ENCODE assay signal across 10 cellular contexts in the genomic region with DNA sequence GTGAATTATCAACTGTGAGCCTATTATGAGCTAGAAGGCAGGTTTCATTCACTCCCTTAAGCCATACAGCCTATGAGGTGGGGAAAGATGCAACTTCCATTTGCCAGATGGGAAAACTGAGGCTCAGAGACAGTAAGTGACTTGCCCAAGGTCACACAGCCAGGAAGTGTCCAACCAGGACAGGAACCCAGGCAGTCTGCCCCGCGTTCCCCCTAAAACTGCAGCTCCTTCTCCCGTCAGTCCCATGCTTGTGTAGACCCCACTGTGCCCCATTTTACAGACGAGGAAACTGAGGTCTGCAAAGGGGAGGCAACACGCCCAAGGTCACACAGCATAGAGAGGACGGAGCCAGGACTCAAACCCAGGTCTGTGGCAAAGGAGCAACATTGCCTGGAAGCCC. TPM values are rescaled to one million over a fixed set of nuclear protein-coding genes. Genes with fewer than 3 reads are reported as not detected.
DNase-seq lines count a peak whose midpoint lies in the region; TF ChIP-seq lines count a peak whose summit lies in the region.
"Had no signal": no experiment of that assay in that cellular context is flagged by ENCODE, and none has a peak within 500 bp of the region (broad histone marks: within the 10 kb centered on the region; RNA-seq: fewer than 3 reads in every experiment).

No MANE protein-coding gene starts in this region.

- no peaks in the 10 kb centered on the region for H3K27me3 ChIP-seq in rectal smooth muscle tissue (ENCODE audit: control insufficient read depth, insufficient read depth, low read length)

- no peaks in the 10 kb centered on the region for H3K9me3 Mint-ChIP-seq in activated naive CD4-positive, alpha-beta T cell treated with anti-CD3 and anti-CD28 coated beads for 36 hours
- H3K9me3 Mint-ChIP-seq: activated naive CD8-positive, alpha-beta T cell treated with anti-CD3 and anti-CD28 coated beads, Interleukin-2, amount 10 ng/mL, durations not matched to agents 7 days and 5 days had no signal

- no peak overlapping the region for H3K4me3 Mint-ChIP-seq in activated naive CD4-positive, alpha-beta T cell treated with anti-CD3 and anti-CD28 coated beads for 36 hours
- H3K4me3 Mint-ChIP-seq: activated naive CD8-positive, alpha-beta T cell treated with anti-CD3 and anti-CD28 coated beads, Interleukin-2, amount 10 ng/mL, durations not matched to agents 7 days and 5 days had no signal

- DNase-seq in AG10803 (ENCODE audit: low read depth) (no peak), fibroblast of villous mesenchyme (ENCODE audit: low read depth) (no peak), GF-D8 (lab: John Stamatoyannopoulos, UW) (no peak), amniotic stem cell (lab: John Stamatoyannopoulos, UW) (no peak)
- DNase-seq in NK-92 treated with Interleukin-12 subunit alpha and Interleukin-12 subunit beta, amount 100 ng/mL, for 24 hours (lab: John Stamatoyannopoulos, UW): no peak
- DNase-seq in activated naive CD4-positive, alpha-beta T cell treated with anti-CD3 and anti-CD28 coated beads for 36 hours: no peak
- DNase-seq: activated naive CD8-positive, alpha-beta T cell treated with anti-CD3 and anti-CD28 coated beads, Interleukin-2, amount 10 ng/mL, durations not matched to agents 7 days and 5 days had no signal

- H3K27ac ChIP-seq in angular gyrus (ENCODE audit: low read depth, low read length): peak overlapping the region; percentile 97
- H3K27ac ChIP-seq in rectal smooth muscle tissue (ENCODE audit: low read depth, low read length): peak overlapping the region; percentile 98

- CTCF ChIA-PET in activated naive CD4-positive, alpha-beta T cell treated with anti-CD3 and anti-CD28 coated beads for 36 hours (lab: Charles Lee): no interaction called here

- peak overlapping the region; percentile 63 for H3K9ac ChIP-seq in rectal smooth muscle tissue (ENCODE audit: low read length)

- H3K4me3 ChIP-seq in AG10803 (ENCODE audit: low read length): peak overlapping the region; percentile 70
- peak overlapping the region; percentile 63 for H3K4me3 ChIP-seq in fibroblast of villous mesenchyme (ENCODE audit: low read depth, low read length)
- peak overlapping the region; percentile 51 for H3K4me3 ChIP-seq in rectal smooth muscle tissue (ENCODE audit: low read length)
- H3K4me3 ChIP-seq: GM12878 had no signal

- peaks cover 63% of the 10 kb centered on the region for H3K4me1 ChIP-seq in rectal smooth muscle tissue (ENCODE audit: control insufficient read depth, insufficient read depth, low read length)

- H3K27me3 Mint-ChIP-seq in activated naive CD4-positive, alpha-beta T cell treated with anti-CD3 and anti-CD28 coated beads for 36 hours (ENCODE audit: low read depth): no peaks in the 10 kb centered on the region
- H3K27me3 Mint-ChIP-seq: activated naive CD8-positive, alpha-beta T cell treated with anti-CD3 and anti-CD28 coated beads, Interleukin-2, amount 10 ng/mL, durations not matched to agents 7 days and 5 days had no signal

- no peak overlapping the region for H3K27ac Mint-ChIP-seq in activated naive CD4-positive, alpha-beta T cell treated with anti-CD3 and anti-CD28 coated beads for 36 hours
- H3K27ac Mint-ChIP-seq: activated naive CD8-positive, alpha-beta T cell treated with anti-CD3 and anti-CD28 coated beads, Interleukin-2, amount 10 ng/mL, durations not matched to agents 7 days and 5 days had no signal

- peaks cover 7% of the 10 kb centered on the region for H3K36me3 ChIP-seq in rectal smooth muscle tissue (ENCODE audit: control insufficient read depth, insufficient read depth, low read length)

- peaks cover 6% of the 10 kb centered on the region for H3K36me3 Mint-ChIP-seq in activated naive CD4-positive, alpha-beta T cell treated with anti-CD3 and anti-CD28 coated beads for 36 hours (ENCODE audit: low read depth)
- H3K36me3 Mint-ChIP-seq: activated naive CD8-positive, alpha-beta T cell treated with anti-CD3 and anti-CD28 coated beads, Interleukin-2, amount 10 ng/mL, durations not matched to agents 7 days and 5 days had no signal

- TF ChIP-seq CTCF in AG10803 (conservative IDR thresholded peaks at IDR 0.05; ENCODE audit: low read length): no peak
- TF ChIP-seq CTCF in fibroblast of villous mesenchyme (IDR thresholded peaks at IDR 0.05; ENCODE audit: insufficient read depth, low read depth, low read length): no peak

- peaks cover 24% of the 10 kb centered on the region for H3K4me1 Mint-ChIP-seq in activated naive CD4-positive, alpha-beta T cell treated with anti-CD3 and anti-CD28 coated beads for 36 hours (ENCODE audit: low read depth)

- intact Hi-C loops in activated naive CD4-positive, alpha-beta T cell treated with anti-CD3 and anti-CD28 coated beads for 36 hours (cut with micrococcal nuclease): no loop called here

RNA-seq across cellular contexts. Expression of a gene that starts 50.6 kb away (rescaled TPM):
- 77.3 and 86.8 TPM in 2 replicates for total RNA-seq in fibroblast of villous mesenchyme
- 100 to 1,000 TPM; 102 TPM for total RNA-seq in activated naive CD4-positive, alpha-beta T cell treated with anti-CD3 and anti-CD28 coated beads for 36 hours
